9 cellular contexts compared by ENCODE assay signal in genomic region chr2:74250189-74250631, GRCh38. TPM values are rescaled to one million over a fixed set of nuclear protein-coding genes. Genes with fewer than 3 reads are reported as not detected.
DNase-seq lines count a peak whose midpoint lies in the region; ATAC-seq and TF ChIP-seq lines count a peak whose summit lies in the region.
"Had no signal": no experiment of that assay in that cellular context is flagged by ENCODE, and none has a peak within 500 bp of the region (broad histone marks: within the 10 kb centered on the region; RNA-seq: fewer than 3 reads in every experiment).

No MANE protein-coding gene starts in this region.

- no peaks in the 10 kb centered on the region for H3K79me1 ChIP-seq in H9 (ENCODE audit: insufficient read depth, low read depth, low read length, poor library complexity, severe bottlenecking)

- H4K5ac ChIP-seq in H9 (ENCODE audit: insufficient read length, low read depth, low read length): no peak overlapping the region

- peaks cover 20% of the 10 kb centered on the region for H3K36me3 Mint-ChIP-seq in CD8-positive, alpha-beta T cell
- H3K36me3 Mint-ChIP-seq in H9 (ENCODE audit: insufficient read depth in 1 of 3, low read depth in 3 of 3): no peaks in the 10 kb centered on the region; a peak in 2 of 7 replicates

- H3K4me2 ChIP-seq in H9 (ENCODE audit: insufficient read depth, insufficient read length, low read length): no peak overlapping the region

- no peak overlapping the region for H2BK15ac ChIP-seq in H9 (ENCODE audit: low read depth, low read length)

- no peak overlapping the region for H2AK5ac ChIP-seq in H9 (ENCODE audit: insufficient read length, low read length)

- no peak overlapping the region for H3K4ac ChIP-seq in H9 (ENCODE audit: low read depth, low read length)

- no peaks in the 10 kb centered on the region for H3K36me3 ChIP-seq in CD8-positive, alpha-beta T cell (ENCODE audit: insufficient read depth, low read length)

- TF ChIP-seq CTCF in CD8-positive, alpha-beta T cell (IDR thresholded peaks at IDR 0.05): peak; percentile 83
- TF ChIP-seq CTCF in H9 (conservative IDR thresholded peaks at IDR 0.05): peak; percentile 91

- no peaks in the 10 kb centered on the region for H3K23me2 ChIP-seq in H9 (ENCODE audit: insufficient read length, low read depth, low read length, poor library complexity, severe bottlenecking)

- no peaks in the 10 kb centered on the region for H4K20me1 ChIP-seq in H9 (ENCODE audit: control insufficient read depth, insufficient read depth, insufficient read length)

- POLR2A ChIA-PET in CD8-positive, alpha-beta T cell (lab: Charles Lee): interaction anchor here (1.4 kb wide), 1 partner anchor 85 kb away, joined by 5 read pairs; no protein-coding TSS in a partner anchor

- H2BK20ac ChIP-seq in H9 (ENCODE audit: low read depth, low read length, poor library complexity, severe bottlenecking): no peak overlapping the region

- no peak overlapping the region for H3K9ac ChIP-seq in H9 (ENCODE audit: extremely low read depth, insufficient read length, low read length)

- no peak overlapping the region for H4K91ac ChIP-seq in H9 (ENCODE audit: insufficient read length, low read depth, low read length)

- H3K23ac ChIP-seq in H9 (ENCODE audit: insufficient read length, low read depth, low read length): no peak overlapping the region

- CTCF ChIA-PET in CD8-positive, alpha-beta T cell (lab: Charles Lee): interaction anchor here (0.6 to 10.5 kb wide), 48 partner anchors 8 to 1020 kb away, joined by 3 to 257 read pairs (median 4); partner anchors contain the start of genes HTRA2 and MOB1A

- H3K27ac Mint-ChIP-seq in CD8-positive, alpha-beta T cell: no peak overlapping the region
- H3K27ac Mint-ChIP-seq in H9: no peak overlapping the region

- H3K56ac ChIP-seq in H9 (ENCODE audit: insufficient read length, low read depth, low read length): no peak overlapping the region

- no peak overlapping the region for H3K4me3 ChIP-seq in CD8-positive, alpha-beta T cell (ENCODE audit: low read depth, low read length)
- H3K4me3 ChIP-seq: SK-N-MC had no signal

- H2BK5ac ChIP-seq in H9 (ENCODE audit: insufficient read length, low read length): no peak overlapping the region

- H3K4me1 Mint-ChIP-seq in CD8-positive, alpha-beta T cell (ENCODE audit: low read depth): peaks cover 2% of the 10 kb centered on the region
- H3K4me1 Mint-ChIP-seq in H9: no peaks in the 10 kb centered on the region

- peak; percentile 7 to 71 (median 51) for DNase-seq in CD8-positive, alpha-beta T cell
- DNase-seq in H9 (peak; percentile 59), RKO (ENCODE audit: low spot score) (peak; percentile 47), globus pallidus (ENCODE audit: low spot score) (peak; percentile 43), retina (peak; percentile 65)
- peak; percentile 31 for DNase-seq in activated effector memory CD4-positive, alpha-beta T cell treated with Interleukin-2 at 50 U/mL for 16 hours

- ATAC-seq in CD8-positive, alpha-beta T cell: peak; percentile 75
- ATAC-seq in GM21367 (IDR thresholded peaks at IDR 0.05; ENCODE audit: unreplicated experiment) (no peak), GM18870 (IDR thresholded peaks at IDR 0.05; ENCODE audit: unreplicated experiment) (no peak)

- no peak overlapping the region for H3K4me3 Mint-ChIP-seq in CD8-positive, alpha-beta T cell
- no peak overlapping the region for H3K4me3 Mint-ChIP-seq in H9

- intact Hi-C loops in CD8-positive, alpha-beta T cell (cut with DNase I, micrococcal nuclease): loop anchor here (1.0 to 2.0 kb wide), 5 partner anchors 85 to 337 kb away; no protein-coding TSS in a partner anchor

- no peak overlapping the region for H4K8ac ChIP-seq in H9 (replicated peaks; ENCODE audit: insufficient read length, low read depth, low read length)

- H2BK12ac ChIP-seq in H9 (ENCODE audit: insufficient read length, low read depth, low read length): no peak overlapping the region

- no peaks in the 10 kb centered on the region for H3K9me3 Mint-ChIP-seq in CD8-positive, alpha-beta T cell
- no peaks in the 10 kb centered on the region for H3K9me3 Mint-ChIP-seq in H9

- no peak overlapping the region for H3K27ac ChIP-seq in CD8-positive, alpha-beta T cell (ENCODE audit: low read depth, low read length)
- H3K27ac ChIP-seq in H9 (ENCODE audit: insufficient read length, low read depth, low read length): no peak overlapping the region
- H3K27ac ChIP-seq: SK-N-MC had no signal

- H3K27me3 Mint-ChIP-seq in CD8-positive, alpha-beta T cell (ENCODE audit: low read depth): no peaks in the 10 kb centered on the region
- H3K27me3 Mint-ChIP-seq in H9 (ENCODE audit: low read depth): peaks cover 11% of the 10 kb centered on the region

- H3K14ac ChIP-seq in H9 (ENCODE audit: insufficient read depth, low read length): no peak overlapping the region

- no peaks in the 10 kb centered on the region for H3K9me3 ChIP-seq in CD8-positive, alpha-beta T cell (ENCODE audit: low read length)
- H3K9me3 ChIP-seq in H9 (ENCODE audit: control insufficient read depth, low read depth, low read length): no peaks in the 10 kb centered on the region

- no peak overlapping the region for H3T11ph ChIP-seq in H9 (ENCODE audit: low read length)

- no peak overlapping the region for H3K18ac ChIP-seq in H9 (ENCODE audit: insufficient read length, low read depth, low read length)

- H2BK120ac ChIP-seq in H9 (ENCODE audit: low read depth, low read length, poor library complexity, severe bottlenecking): no peak overlapping the region

- H2AFZ ChIP-seq in H9 (ENCODE audit: low read length): no peak overlapping the region

- no peaks in the 10 kb centered on the region for H3K27me3 ChIP-seq in CD8-positive, alpha-beta T cell (ENCODE audit: insufficient read depth, low read length)
- H3K27me3 ChIP-seq in H9 (ENCODE audit: insufficient read depth, low read length): no peaks in the 10 kb centered on the region

- no CpG with 5 or more reads among the region's 10 CpGs for WGBS in H9 (ENCODE audit: extremely low coverage, insufficient read length, low lambda C conversion rate)

- H3K79me2 ChIP-seq in H9 (ENCODE audit: insufficient read depth, low read length): no peaks in the 10 kb centered on the region

- peaks cover 3% of the 10 kb centered on the region for H3K4me1 ChIP-seq in CD8-positive, alpha-beta T cell (ENCODE audit: insufficient read depth, low read length)
- no peaks in the 10 kb centered on the region for H3K4me1 ChIP-seq in H9 (ENCODE audit: insufficient read depth, low read length)

RNA-seq across cellular contexts. Expression of gene MTHFD2, which starts 51.8 kb away (rescaled TPM):
- total RNA-seq in CD8-positive, alpha-beta T cell: 10 to 100 TPM; 25.8 to 26.7 TPM
- 186 and 201 TPM in 2 replicates for total RNA-seq in H9 (2021)
